Comparison of ENCODE assay signal across 2 cellular contexts in the genomic region with DNA sequence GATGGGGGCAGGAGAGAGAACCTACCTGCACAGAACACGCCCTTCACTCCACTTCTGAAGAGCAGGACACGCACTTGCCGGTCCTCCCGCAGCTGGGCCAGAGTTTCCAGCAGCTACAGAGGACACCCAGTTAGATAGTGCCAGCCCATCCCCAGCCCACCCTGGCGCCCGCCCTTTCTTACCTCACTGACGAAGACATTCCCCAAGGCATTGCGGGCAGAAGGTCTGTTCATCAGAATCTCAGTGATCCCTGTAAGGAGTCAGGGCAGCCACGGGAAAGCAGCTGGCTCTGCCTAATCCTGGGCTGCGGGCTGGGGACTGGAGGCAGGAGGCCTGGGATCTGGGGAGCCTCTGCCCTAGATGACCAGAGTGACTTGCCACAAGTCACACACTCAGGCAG.
TF ChIP-seq lines count a peak whose summit lies in the region.

No MANE protein-coding gene starts in this region.

TF ChIP-seq in GM23338, 12 proteins besides CTCF, POLR2A, EP300 and RAD21 (continues in another document):
- TF ChIP-seq CREB1 (CRISPR knock-in tag; IDR thresholded peaks at IDR 0.05; ENCODE audit: low read depth) (no peak), ZNF331 (CRISPR knock-in tag; IDR thresholded peaks at IDR 0.05; ENCODE audit: low read depth) (no peak), POLR2AphosphoS5 (IDR thresholded peaks at IDR 0.05; ENCODE audit: low read depth) (no peak), ZNF114 (CRISPR knock-in tag; IDR thresholded peaks at IDR 0.05) (no peak), STAT1 (IDR thresholded peaks at IDR 0.05; ENCODE audit: unreplicated experiment) (no peak), NANOG (IDR thresholded peaks at IDR 0.05; ENCODE audit: borderline replicate concordance) (no peak), JUNB (IDR thresholded peaks at IDR 0.05; ENCODE audit: unreplicated experiment) (no peak), EZH2phosphoT487 (IDR thresholded peaks at IDR 0.05; ENCODE audit: unreplicated experiment) (no peak), EZH2 (IDR thresholded peaks at IDR 0.05; ENCODE audit: low read depth, unreplicated experiment) (no peak)
- TF ChIP-seq, protein P1, sequence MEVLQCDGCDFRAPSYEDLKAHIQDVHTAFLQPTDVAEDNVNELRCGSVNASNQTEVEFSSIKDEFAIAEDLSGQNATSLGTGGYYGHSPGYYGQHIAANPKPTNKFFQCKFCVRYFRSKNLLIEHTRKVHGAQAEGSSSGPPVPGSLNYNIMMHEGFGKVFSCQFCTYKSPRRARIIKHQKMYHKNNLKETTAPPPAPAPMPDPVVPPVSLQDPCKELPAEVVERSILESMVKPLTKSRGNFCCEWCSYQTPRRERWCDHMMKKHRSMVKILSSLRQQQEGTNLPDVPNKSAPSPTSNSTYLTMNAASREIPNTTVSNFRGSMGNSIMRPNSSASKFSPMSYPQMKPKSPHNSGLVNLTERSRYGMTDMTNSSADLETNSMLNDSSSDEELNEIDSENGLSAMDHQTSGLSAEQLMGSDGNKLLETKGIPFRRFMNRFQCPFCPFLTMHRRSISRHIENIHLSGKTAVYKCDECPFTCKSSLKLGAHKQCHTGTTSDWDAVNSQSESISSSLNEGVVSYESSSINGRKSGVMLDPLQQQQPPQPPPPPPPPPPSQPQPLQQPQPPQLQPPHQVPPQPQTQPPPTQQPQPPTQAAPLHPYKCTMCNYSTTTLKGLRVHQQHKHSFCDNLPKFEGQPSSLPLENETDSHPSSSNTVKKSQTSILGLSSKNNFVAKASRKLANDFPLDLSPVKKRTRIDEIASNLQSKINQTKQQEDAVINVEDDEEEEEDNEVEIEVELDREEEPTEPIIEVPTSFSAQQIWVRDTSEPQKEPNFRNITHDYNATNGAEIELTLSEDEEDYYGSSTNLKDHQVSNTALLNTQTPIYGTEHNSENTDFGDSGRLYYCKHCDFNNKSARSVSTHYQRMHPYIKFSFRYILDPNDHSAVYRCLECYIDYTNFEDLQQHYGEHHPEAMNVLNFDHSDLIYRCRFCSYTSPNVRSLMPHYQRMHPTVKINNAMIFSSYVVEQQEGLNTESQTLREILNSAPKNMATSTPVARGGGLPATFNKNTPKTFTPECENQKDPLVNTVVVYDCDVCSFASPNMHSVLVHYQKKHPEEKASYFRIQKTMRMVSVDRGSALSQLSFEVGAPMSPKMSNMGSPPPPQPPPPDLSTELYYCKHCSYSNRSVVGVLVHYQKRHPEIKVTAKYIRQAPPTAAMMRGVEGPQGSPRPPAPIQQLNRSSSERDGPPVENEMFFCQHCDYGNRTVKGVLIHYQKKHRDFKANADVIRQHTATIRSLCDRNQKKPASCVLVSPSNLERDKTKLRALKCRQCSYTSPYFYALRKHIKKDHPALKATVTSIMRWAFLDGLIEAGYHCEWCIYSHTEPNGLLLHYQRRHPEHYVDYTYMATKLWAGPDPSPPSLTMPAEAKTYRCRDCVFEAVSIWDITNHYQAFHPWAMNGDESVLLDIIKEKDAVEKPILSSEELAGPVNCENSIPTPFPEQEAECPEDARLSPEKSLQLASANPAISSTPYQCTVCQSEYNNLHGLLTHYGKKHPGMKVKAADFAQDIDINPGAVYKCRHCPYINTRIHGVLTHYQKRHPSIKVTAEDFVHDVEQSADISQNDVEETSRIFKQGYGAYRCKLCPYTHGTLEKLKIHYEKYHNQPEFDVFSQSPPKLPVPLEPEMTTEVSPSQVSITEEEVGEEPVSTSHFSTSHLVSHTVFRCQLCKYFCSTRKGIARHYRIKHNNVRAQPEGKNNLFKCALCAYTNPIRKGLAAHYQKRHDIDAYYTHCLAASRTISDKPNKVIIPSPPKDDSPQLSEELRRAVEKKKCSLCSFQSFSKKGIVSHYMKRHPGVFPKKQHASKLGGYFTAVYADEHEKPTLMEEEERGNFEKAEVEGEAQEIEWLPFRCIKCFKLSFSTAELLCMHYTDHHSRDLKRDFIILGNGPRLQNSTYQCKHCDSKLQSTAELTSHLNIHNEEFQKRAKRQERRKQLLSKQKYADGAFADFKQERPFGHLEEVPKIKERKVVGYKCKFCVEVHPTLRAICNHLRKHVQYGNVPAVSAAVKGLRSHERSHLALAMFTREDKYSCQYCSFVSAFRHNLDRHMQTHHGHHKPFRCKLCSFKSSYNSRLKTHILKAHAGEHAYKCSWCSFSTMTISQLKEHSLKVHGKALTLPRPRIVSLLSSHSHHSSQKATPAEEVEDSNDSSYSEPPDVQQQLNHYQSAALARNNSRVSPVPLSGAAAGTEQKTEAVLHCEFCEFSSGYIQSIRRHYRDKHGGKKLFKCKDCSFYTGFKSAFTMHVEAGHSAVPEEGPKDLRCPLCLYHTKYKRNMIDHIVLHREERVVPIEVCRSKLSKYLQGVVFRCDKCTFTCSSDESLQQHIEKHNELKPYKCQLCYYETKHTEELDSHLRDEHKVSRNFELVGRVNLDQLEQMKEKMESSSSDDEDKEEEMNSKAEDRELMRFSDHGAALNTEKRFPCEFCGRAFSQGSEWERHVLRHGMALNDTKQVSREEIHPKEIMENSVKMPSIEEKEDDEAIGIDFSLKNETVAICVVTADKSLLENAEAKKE (CRISPR knock-in tag; IDR thresholded peaks at IDR 0.05): no peak
- TF ChIP-seq, protein P2, sequence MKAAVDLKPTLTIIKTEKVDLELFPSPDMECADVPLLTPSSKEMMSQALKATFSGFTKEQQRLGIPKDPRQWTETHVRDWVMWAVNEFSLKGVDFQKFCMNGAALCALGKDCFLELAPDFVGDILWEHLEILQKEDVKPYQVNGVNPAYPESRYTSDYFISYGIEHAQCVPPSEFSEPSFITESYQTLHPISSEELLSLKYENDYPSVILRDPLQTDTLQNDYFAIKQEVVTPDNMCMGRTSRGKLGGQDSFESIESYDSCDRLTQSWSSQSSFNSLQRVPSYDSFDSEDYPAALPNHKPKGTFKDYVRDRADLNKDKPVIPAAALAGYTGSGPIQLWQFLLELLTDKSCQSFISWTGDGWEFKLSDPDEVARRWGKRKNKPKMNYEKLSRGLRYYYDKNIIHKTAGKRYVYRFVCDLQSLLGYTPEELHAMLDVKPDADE (IDR thresholded peaks at IDR 0.05): no peak

TF ChIP-seq in K562, 482 proteins besides CTCF, POLR2A, EP300 and RAD21:
- TF ChIP-seq CBX5 (IDR thresholded peaks at IDR 0.05; ENCODE audit: borderline replicate concordance, low read depth) (no peak), NEUROD1 (IDR thresholded peaks at IDR 0.05; ENCODE audit: borderline replicate concordance, low read depth, low read length, partially characterized antibody) (no peak), ZNF583 (CRISPR knock-in tag; IDR thresholded peaks at IDR 0.05) (no peak), ELF2 (CRISPR knock-in tag; IDR thresholded peaks at IDR 0.05) (no peak)
